ENCODE assay signal across 13 cellular contexts in genomic region chr1:45230537-45230936, GRCh38. TPM values are rescaled to one million over a fixed set of nuclear protein-coding genes. Genes with fewer than 3 reads are reported as not detected.
DNase-seq lines count a peak whose midpoint lies in the region; ATAC-seq and TF ChIP-seq lines count a peak whose summit lies in the region.
"Had no signal": no experiment of that assay in that cellular context is flagged by ENCODE, and none has a peak within 500 bp of the region (broad histone marks: within the 10 kb centered on the region; RNA-seq: fewer than 3 reads in every experiment).

No MANE protein-coding gene starts in this region.

- H3K27ac Mint-ChIP-seq in CD4-positive, alpha-beta T cell = no peak overlapping the region

- DNase-seq in CD4-positive, alpha-beta T cell = peak in 4 of 10 experiments; percentile 4 to 9 (median 8)
- DNase-seq in Peyer's patch (peak in 1 of 3 donors; percentile 73), iPS-NIHi7 (ENCODE audit: extremely low spot score) (peak; percentile 58), A673 (ENCODE audit: low spot score) (no peak), NCI-H2171 (lab: John Stamatoyannopoulos, UW) (no peak), amniotic stem cell (lab: John Stamatoyannopoulos, UW) (no peak)
- DNase-seq: heart right ventricle; NCI-H2029; stimulated activated naive CD8-positive, alpha-beta T cell treated with anti-CD3 and anti-CD28 coated beads, Interleukin-15, Interleukin-2, amounts not matched to agents 100 U/mL and 50 U/mL, for 24 hours had no signal

- no peak for ATAC-seq in CD4-positive, alpha-beta T cell (ENCODE audit: poor library complexity)
- ATAC-seq in HG03095 (IDR thresholded peaks at IDR 0.05; ENCODE audit: unreplicated experiment) = no peak
- ATAC-seq: heart right ventricle; stimulated activated naive CD8-positive, alpha-beta T cell treated with anti-CD3 and anti-CD28 coated beads, Interleukin-15, Interleukin-2, amounts not matched to agents 100 U/mL and 50 U/mL, for 24 hours had no signal

- CTCF ChIA-PET in CD4-positive, alpha-beta T cell (lab: Charles Lee) = no interaction called here
- CTCF ChIA-PET in A673 (lab: Charles Lee) = no interaction called here

- no peak overlapping the region for H3K4me3 Mint-ChIP-seq in CD4-positive, alpha-beta T cell

- H3K27me3 ChIP-seq in CD4-positive, alpha-beta T cell (ENCODE audit: control insufficient read depth, insufficient read depth, low read length) = no peaks in the 10 kb centered on the region
- H3K27me3 ChIP-seq in Peyer's patch (no peaks in the 10 kb centered on the region), A673 (replicated peaks; ENCODE audit: insufficient read depth, low read depth, low read length, poor library complexity) (no peaks in the 10 kb centered on the region)
- H3K27me3 ChIP-seq: ascending aorta, heart right ventricle had no signal

- BruUV-seq in A673 (replicated peaks; lab: Mats Ljungman, UMichigan) = no TSS peak

- no peak for TF ChIP-seq POLR2A in Peyer's patch (IDR thresholded peaks at IDR 0.05)

- H3K4me3 ChIP-seq in Peyer's patch (no peak overlapping the region), A673 (ENCODE audit: low read depth, low read length, poor library complexity, severe bottlenecking) (no peak overlapping the region)
- H3K4me3 ChIP-seq: ascending aorta, heart right ventricle had no signal

- peak; percentile 20 for TF ChIP-seq CTCF in CD4-positive, alpha-beta T cell (IDR thresholded peaks at IDR 0.05)
- TF ChIP-seq CTCF in GM12873 (IDR thresholded peaks at IDR 0.05; ENCODE audit: insufficient read depth, low read depth, low read length, missing control alignments) (peak; percentile 22), Peyer's patch (IDR thresholded peaks at IDR 0.05) (peak in 4 of 6 experiments; percentile 30 to 75 (median 72)), A673 (conservative IDR thresholded peaks at IDR 0.05; ENCODE audit: low read depth, low read length) (no peak)

- no peaks in the 10 kb centered on the region for H3K4me1 Mint-ChIP-seq in CD4-positive, alpha-beta T cell (ENCODE audit: low read depth)

- peaks cover 4% of the 10 kb centered on the region for H3K9me3 Mint-ChIP-seq in CD4-positive, alpha-beta T cell

- H3K36me3 ChIP-seq in Peyer's patch = no peaks in the 10 kb centered on the region
- no peaks in the 10 kb centered on the region for H3K36me3 ChIP-seq in A673 (ENCODE audit: insufficient read depth, low read length, poor library complexity, severe bottlenecking)
- H3K36me3 ChIP-seq: ascending aorta, heart right ventricle had no signal

- H3K36me3 Mint-ChIP-seq in CD4-positive, alpha-beta T cell (ENCODE audit: low read depth) = no peaks in the 10 kb centered on the region

- intact Hi-C loops in CD4-positive, alpha-beta T cell (cut with DNase I, micrococcal nuclease) = loop anchor here in 1 of 2 experiments (2.0 to 10.0 kb wide), 2 partner anchors 216 to 526 kb away; no protein-coding TSS in a partner anchor
- intact Hi-C loops in A673 (cut with micrococcal nuclease; ENCODE audit: unreplicated experiment) = no loop called here

- no peaks in the 10 kb centered on the region for H3K9me3 ChIP-seq in CD4-positive, alpha-beta T cell (ENCODE audit: control insufficient read depth, low read length)
- no peaks in the 10 kb centered on the region for H3K9me3 ChIP-seq in Peyer's patch
- no peaks in the 10 kb centered on the region for H3K9me3 ChIP-seq in A673 (ENCODE audit: low read depth, low read length, poor library complexity, severe bottlenecking)
- H3K9me3 ChIP-seq: ascending aorta, heart right ventricle had no signal

- no peak overlapping the region for H3K27ac ChIP-seq in CD4-positive, alpha-beta T cell (ENCODE audit: low read depth, low read length)
- H3K27ac ChIP-seq in Peyer's patch = no peak overlapping the region
- H3K27ac ChIP-seq in A673 (ENCODE audit: low read depth, low read length, poor library complexity, severe bottlenecking) = no peak overlapping the region
- H3K27ac ChIP-seq: ascending aorta, heart right ventricle had no signal

- H3K4me1 ChIP-seq in Peyer's patch = no peaks in the 10 kb centered on the region
- H3K4me1 ChIP-seq in A673 (ENCODE audit: insufficient read depth, low read length, poor library complexity, severe bottlenecking) = no peaks in the 10 kb centered on the region
- H3K4me1 ChIP-seq: ascending aorta, heart right ventricle had no signal

- POLR2A ChIA-PET in CD4-positive, alpha-beta T cell (lab: Charles Lee) = no interaction called here
- POLR2A ChIA-PET in A673 (lab: Charles Lee; ENCODE audit: low non-redundant PET) = no interaction called here

- no peaks in the 10 kb centered on the region for H3K27me3 Mint-ChIP-seq in CD4-positive, alpha-beta T cell

RNA-seq across cellular contexts. Expression of gene ZSWIM5, which starts 24.1 kb away (rescaled TPM):
- total RNA-seq in CD4-positive, alpha-beta T cell = 1 to 10 TPM in 1 of 2 experiments, under 1 TPM in 1; 0.91 to 1.1 TPM
- total RNA-seq in Peyer's patch (10 to 100 TPM in 3 of 4 donors, 1 to 10 TPM in 1; 8.3 to 16.5 (median 13.4) TPM), A673 (2021) (0.46 and 0.67 TPM in 2 replicates)
- total RNA-seq: RPMI7951 had no signal
